In genomic region chr1:42035205-42035829, GRCh38 we compare ENCODE assay signal across 8 cellular contexts.
DNase-seq lines count a peak whose midpoint lies in the region; ATAC-seq and TF ChIP-seq lines count a peak whose summit lies in the region.

No MANE protein-coding gene starts in this region.

- H3K27me3 Mint-ChIP-seq in H9 (ENCODE audit: low read depth) = peaks cover 35% of the 10 kb centered on the region

- H2BK5ac ChIP-seq in H9 (ENCODE audit: insufficient read length, low read length) = no peak overlapping the region

- H3K4me1 ChIP-seq in H9 (ENCODE audit: insufficient read depth, low read length) (no peaks in the 10 kb centered on the region), right lobe of liver (peaks cover 0 to 6% (median 0%) of the 10 kb centered on the region in 4 donors)

- TF ChIP-seq CTCF in H9 (conservative IDR thresholded peaks at IDR 0.05) (peak; percentile 46; the same call in 2 of the 3 replicates), coronary artery (IDR thresholded peaks at IDR 0.05) (no peak), right lobe of liver (IDR thresholded peaks at IDR 0.05) (peak; percentile 29 to 73 (median 48))

- H3K9me3 ChIP-seq in H9 (ENCODE audit: control insufficient read depth, low read depth, low read length) = no peaks in the 10 kb centered on the region
- no peaks in the 10 kb centered on the region for H3K9me3 ChIP-seq in right lobe of liver

- peaks cover 0 to 2% (median 0%) of the 10 kb centered on the region in 3 experiments; a peak in 2 of 7 replicates for H3K36me3 Mint-ChIP-seq in H9 (ENCODE audit: insufficient read depth in 1 of 3, low read depth in 3 of 3)

- no peak overlapping the region for H2BK20ac ChIP-seq in H9 (ENCODE audit: low read depth, low read length, poor library complexity, severe bottlenecking)

- H3K9me3 Mint-ChIP-seq in H9 = no peaks in the 10 kb centered on the region

- no peak overlapping the region for H2BK12ac ChIP-seq in H9 (ENCODE audit: insufficient read length, low read depth, low read length)

- H3K4me3 ChIP-seq in coronary artery = peak overlapping the region; percentile 94
- H3K4me3 ChIP-seq in right lobe of liver = peak overlapping the region; percentile 75 to 92 (median 85)

- H2AK5ac ChIP-seq in H9 (ENCODE audit: insufficient read length, low read length) = no peak overlapping the region

- H3K36me3 ChIP-seq in right lobe of liver = no peaks in the 10 kb centered on the region

- no peak overlapping the region for H3K4ac ChIP-seq in H9 (ENCODE audit: low read depth, low read length)

- H3K56ac ChIP-seq in H9 (ENCODE audit: insufficient read length, low read depth, low read length) = no peak overlapping the region

- no peak for TF ChIP-seq POLR2A in right lobe of liver (IDR thresholded peaks at IDR 0.05)

- no peak overlapping the region for H3K9ac ChIP-seq in H9 (ENCODE audit: extremely low read depth, insufficient read length, low read length)

- no peak overlapping the region for H3K27ac ChIP-seq in H9 (ENCODE audit: insufficient read length, low read depth, low read length)
- peak overlapping the region; percentile 60 to 85 for H3K27ac ChIP-seq in coronary artery
- peak overlapping the region; percentile 54 to 69 (median 64) for H3K27ac ChIP-seq in right lobe of liver

- no peak overlapping the region for H3K23ac ChIP-seq in H9 (ENCODE audit: insufficient read length, low read depth, low read length)

- ATAC-seq in SK-N-SH treated with all-trans-retinoic acid at 6 μM for 48 hours (peak; percentile 85), right lobe of liver (peak; percentile 79 to 88 (median 84))

- no peak overlapping the region for H3K27ac Mint-ChIP-seq in H9

- DNase-seq in stimulated activated CD4-positive, alpha-beta T cell treated with anti-CD3 and anti-CD28 coated beads, Interleukin-12 subunit alpha, Interleukin-12 subunit beta, amount 100 ng/mL, for 24 hours (ENCODE audit: low read depth in 2 of 2) = peak; percentile 5 to 33
- DNase-seq in stimulated activated CD4-positive, alpha-beta T cell treated with anti-CD3 and anti-CD28 coated beads, Interleukin-12 subunit alpha, Interleukin-12 subunit beta, amount 100 ng/mL, for 4 hours = no peak
- DNase-seq in H9 (peak; percentile 74), Kasumi-1 (lab: John Stamatoyannopoulos, UW) (peak; percentile 50 to 52), coronary artery (ENCODE audit: low spot score) (peak; percentile 78), right lobe of liver (peak; percentile 77 to 84 (median 83))
- DNase-seq in stimulated activated CD8-positive, alpha-beta memory T cell treated with anti-CD3 and anti-CD28 coated beads, Interleukin-2, amount 100 ng/mL, for 48 hours (ENCODE audit: low read depth in 2 of 2) = peak; percentile 27 to 35

- no peak overlapping the region for H4K8ac ChIP-seq in H9 (replicated peaks; ENCODE audit: insufficient read length, low read depth, low read length)

- peak overlapping the region; percentile 55 for H3K4me2 ChIP-seq in H9 (ENCODE audit: insufficient read depth, insufficient read length, low read length)

- H2AFZ ChIP-seq in H9 (ENCODE audit: low read length) = no peak overlapping the region

- no peak overlapping the region for H2BK120ac ChIP-seq in H9 (ENCODE audit: low read depth, low read length, poor library complexity, severe bottlenecking)

- H4K5ac ChIP-seq in H9 (ENCODE audit: insufficient read length, low read depth, low read length) = no peak overlapping the region

- H3K14ac ChIP-seq in H9 (ENCODE audit: insufficient read depth, low read length) = no peak overlapping the region

- no peak overlapping the region for H2BK15ac ChIP-seq in H9 (ENCODE audit: low read depth, low read length)

- intact Hi-C loops in right lobe of liver (cut with DNase I) = no loop called here

- no peaks in the 10 kb centered on the region for H3K79me2 ChIP-seq in H9 (ENCODE audit: insufficient read depth, low read length)

- H3T11ph ChIP-seq in H9 (ENCODE audit: low read length) = no peak overlapping the region

- H3K4me1 Mint-ChIP-seq in H9 = peaks cover 9% of the 10 kb centered on the region in 2 experiments

- WGBS in H9 (ENCODE audit: extremely low coverage, insufficient read length, low lambda C conversion rate) = no CpG with 5 or more reads among the region's 66 CpGs
- 0% methylated on average over 7 of the region's 66 CpGs for WGBS in right lobe of liver (ENCODE audit: insufficient coverage, low coverage, low lambda C conversion rate, missing lambda C conversion rate)

- peaks cover 7% of the 10 kb centered on the region for H3K23me2 ChIP-seq in H9 (ENCODE audit: insufficient read length, low read depth, low read length, poor library complexity, severe bottlenecking)

- H3K27me3 ChIP-seq in H9 (ENCODE audit: insufficient read depth, low read length) = peaks cover 4% of the 10 kb centered on the region; the same call in 1 of the 2 replicates
- no peaks in the 10 kb centered on the region for H3K27me3 ChIP-seq in right lobe of liver

- no peaks in the 10 kb centered on the region for H4K20me1 ChIP-seq in H9 (ENCODE audit: control insufficient read depth, insufficient read depth, insufficient read length)

- H3K18ac ChIP-seq in H9 (ENCODE audit: insufficient read length, low read depth, low read length) = no peak overlapping the region

- H4K91ac ChIP-seq in H9 (ENCODE audit: insufficient read length, low read depth, low read length) = no peak overlapping the region

- peak overlapping the region; percentile 77 to 86 for H3K4me3 Mint-ChIP-seq in H9

- no peaks in the 10 kb centered on the region for H3K79me1 ChIP-seq in H9 (ENCODE audit: insufficient read depth, low read depth, low read length, poor library complexity, severe bottlenecking)

TF ChIP-seq in SK-N-SH treated with all-trans-retinoic acid at 6 μM for 48 hours, 23 proteins besides CTCF, POLR2A, EP300 and RAD21:
- TF ChIP-seq ISL1 (CRISPR knock-in tag; IDR thresholded peaks at IDR 0.05) = no peak
- TF ChIP-seq PATZ1 (CRISPR knock-in tag; IDR thresholded peaks at IDR 0.05; ENCODE audit: borderline replicate concordance) = peak; percentile 83; the same call in 1 of the 2 replicates
TF ChIP-seq in SK-N-SH treated with all-trans-retinoic acid at 6 μM for 48 hours: peak in this region for 1.
